Comparison of ENCODE assay signal across 15 cellular contexts in genomic region chr7:2920041-2920440, GRCh38.
DNase-seq lines count a peak whose midpoint lies in the region; ATAC-seq, FAIRE-seq and TF ChIP-seq lines count a peak whose summit lies in the region.
"Had no signal": no experiment of that assay in that cellular context is flagged by ENCODE, and none has a peak within 500 bp of the region (broad histone marks: within the 10 kb centered on the region; RNA-seq: fewer than 3 reads in every experiment).

No MANE protein-coding gene starts in this region.

- TF ChIP-seq POLR2A in GM12878 (IDR thresholded peaks at IDR 0.05; ENCODE audit: low read depth, low read length) = no peak

- no peaks in the 10 kb centered on the region for H3K9me3 Mint-ChIP-seq in activated CD8-positive, alpha-beta T cell treated with anti-CD3 and anti-CD28 coated beads for 36 hours
- H3K9me3 Mint-ChIP-seq in activated CD8-positive, alpha-beta T cell treated with anti-CD3 and anti-CD28 coated beads, Interleukin-2, amount 10 ng/mL, durations not matched to agents 7 days and 5 days (ENCODE audit: insufficient read depth) = peaks cover 6% of the 10 kb centered on the region
- H3K9me3 Mint-ChIP-seq in memory B cell (peaks cover 5% of the 10 kb centered on the region), Caco-2 (ENCODE audit: unreplicated experiment) (peaks cover 15% of the 10 kb centered on the region)
- H3K9me3 Mint-ChIP-seq: CD4-positive, alpha-beta T cell had no signal

- RAD21 ChIA-PET in GM12878 (lab: Charles Lee; ENCODE audit: unreplicated experiment) = no interaction called here

- CTCF ChIA-PET in activated CD8-positive, alpha-beta T cell treated with anti-CD3 and anti-CD28 coated beads for 36 hours (lab: Charles Lee) = interaction anchor here (0.7 kb wide), 1 partner anchor 55 kb away, joined by 3 read pairs; no protein-coding TSS in a partner anchor
- CTCF ChIA-PET in activated CD8-positive, alpha-beta T cell treated with anti-CD3 and anti-CD28 coated beads, Interleukin-2, amount 10 ng/mL, durations not matched to agents 7 days and 5 days (lab: Charles Lee) = interaction anchor here (0.8 kb wide), 1 partner anchor 53 kb away, joined by 3 read pairs; no protein-coding TSS in a partner anchor
- CTCF ChIA-PET in GM12878 (lab: Yijun Ruan, JAX) = no interaction called here
- CTCF ChIA-PET in Caco-2 (lab: Charles Lee) = no interaction called here

- no peak overlapping the region for H3K9ac ChIP-seq in GM12878 (ENCODE audit: control insufficient read depth, insufficient read depth, low read length)

- H3K4me3 Mint-ChIP-seq in activated CD8-positive, alpha-beta T cell treated with anti-CD3 and anti-CD28 coated beads for 36 hours = no peak overlapping the region
- no peak overlapping the region for H3K4me3 Mint-ChIP-seq in activated CD8-positive, alpha-beta T cell treated with anti-CD3 and anti-CD28 coated beads, Interleukin-2, amount 10 ng/mL, durations not matched to agents 7 days and 5 days
- no peak overlapping the region for H3K4me3 Mint-ChIP-seq in memory B cell
- no peak overlapping the region for H3K4me3 Mint-ChIP-seq in Caco-2 (ENCODE audit: unreplicated experiment)
- H3K4me3 Mint-ChIP-seq: B cell; CD4-positive, alpha-beta T cell; IgD-negative memory B cell had no signal

- WGBS in GM12878 (ENCODE audit: insufficient coverage, insufficient replicate concordance, low lambda C conversion rate, missing lambda C conversion rate) = 99% methylated on average over 4 of the region's 4 CpGs

- no peak overlapping the region for H2AFZ ChIP-seq in GM12878 (ENCODE audit: control insufficient read depth, low read depth, low read length)

- peak; percentile 57 for FAIRE-seq in GM19239 (lab: Jason Lieb, UNC)
- no peak for FAIRE-seq in GM12878 (lab: Jason Lieb, UNC)
- FAIRE-seq: GM12891 had no signal

- no peaks in the 10 kb centered on the region for H3K79me2 ChIP-seq in GM12878 (ENCODE audit: control insufficient read depth, insufficient read depth, low read length)

- H3K27me3 Mint-ChIP-seq in activated CD8-positive, alpha-beta T cell treated with anti-CD3 and anti-CD28 coated beads for 36 hours = no peaks in the 10 kb centered on the region
- H3K27me3 Mint-ChIP-seq in activated CD8-positive, alpha-beta T cell treated with anti-CD3 and anti-CD28 coated beads, Interleukin-2, amount 10 ng/mL, durations not matched to agents 7 days and 5 days (ENCODE audit: low read depth) = no peaks in the 10 kb centered on the region
- H3K27me3 Mint-ChIP-seq in memory B cell (no peaks in the 10 kb centered on the region), Caco-2 (ENCODE audit: insufficient read depth, unreplicated experiment) (peaks cover 4% of the 10 kb centered on the region)
- H3K27me3 Mint-ChIP-seq: B cell; CD4-positive, alpha-beta T cell; IgD-negative memory B cell had no signal

- no peaks in the 10 kb centered on the region for H4K20me1 ChIP-seq in GM12878 (ENCODE audit: control insufficient read depth, insufficient read depth)

- H3K27ac ChIP-seq in GM12878 (ENCODE audit: control insufficient read depth, insufficient read depth) = no peak overlapping the region

- H3K4me1 ChIP-seq in GM12878 (ENCODE audit: control insufficient read depth, insufficient read depth, low read length) = no peaks in the 10 kb centered on the region
- peaks cover 6% of the 10 kb centered on the region for H3K4me1 ChIP-seq in Caco-2

- TF ChIP-seq CTCF in activated CD8-positive, alpha-beta T cell treated with anti-CD3 and anti-CD28 coated beads for 36 hours (IDR thresholded peaks at IDR 0.05) = no peak
- TF ChIP-seq CTCF in GM12878 (IDR thresholded peaks at IDR 0.05 in 2 of 3, conservative IDR thresholded peaks at IDR 0.05 in 1 of 3; ENCODE audit: control insufficient read depth in 2 of 3, extremely low read depth in 1 of 3, insufficient read depth in 1 of 3, low read depth in 3 of 3, low read length in 3 of 3) (no peak), Caco-2 (IDR thresholded peaks at IDR 0.05; ENCODE audit: insufficient read depth in 1 of 2, low read depth in 1 of 2, low read length in 1 of 2, severe bottlenecking in 1 of 2, unreplicated experiment in 1 of 2) (no peak)

- no peak overlapping the region for H3K4me2 ChIP-seq in GM12878 (ENCODE audit: control insufficient read depth, insufficient read depth)

- peaks cover 54% of the 10 kb centered on the region for H3K36me3 Mint-ChIP-seq in activated CD8-positive, alpha-beta T cell treated with anti-CD3 and anti-CD28 coated beads for 36 hours (ENCODE audit: low read depth)
- peaks cover 74% of the 10 kb centered on the region for H3K36me3 Mint-ChIP-seq in activated CD8-positive, alpha-beta T cell treated with anti-CD3 and anti-CD28 coated beads, Interleukin-2, amount 10 ng/mL, durations not matched to agents 7 days and 5 days (ENCODE audit: low read depth)
- H3K36me3 Mint-ChIP-seq in memory B cell (peaks cover 45% of the 10 kb centered on the region), Caco-2 (ENCODE audit: insufficient read depth, unreplicated experiment) (no peaks in the 10 kb centered on the region)

- H3K27me3 ChIP-seq in GM12878 (replicated peaks in 1 of 2; ENCODE audit: control insufficient read depth in 2 of 2, insufficient read depth in 2 of 2, low read length in 1 of 2) (no peaks in the 10 kb centered on the region), Caco-2 (replicated peaks; ENCODE audit: control insufficient read depth, insufficient read depth, low read length) (no peaks in the 10 kb centered on the region; the same call in 1 of the 2 replicates)

- no peaks in the 10 kb centered on the region; the same call in 2 of the 3 replicates for H3K9me3 ChIP-seq in GM12878 (replicated peaks; ENCODE audit: control insufficient read depth, insufficient read depth, low read length)
- H3K9me3 ChIP-seq in Caco-2 = no peaks in the 10 kb centered on the region

- SMC1A ChIA-PET in GM12878 (lab: Charles Lee; ENCODE audit: uncharacterized antibody, unreplicated experiment) = interaction anchor here (0.5 kb wide), 1 partner anchor 146 kb away, joined by 4 read pairs; no protein-coding TSS in a partner anchor

- peaks cover 5 to 28% of the 10 kb centered on the region in 2 experiments for H3K36me3 ChIP-seq in GM12878 (ENCODE audit: control insufficient read depth in 2 of 2, insufficient read depth in 2 of 2, low read length in 1 of 2)
- H3K36me3 ChIP-seq in Caco-2 (ENCODE audit: control insufficient read depth, insufficient read depth, low read length) = no peaks in the 10 kb centered on the region

- intact Hi-C loops in activated CD8-positive, alpha-beta T cell treated with anti-CD3 and anti-CD28 coated beads for 36 hours (cut with micrococcal nuclease) = no loop called here
- intact Hi-C loops in GM12878 (cut with micrococcal nuclease; ENCODE audit: unreplicated experiment) (no loop called here), Caco-2 (cut with micrococcal nuclease; ENCODE audit: unreplicated experiment) (no loop called here)

- ATAC-seq in activated CD8-positive, alpha-beta T cell treated with anti-CD3 and anti-CD28 coated beads for 36 hours = no peak
- no peak for ATAC-seq in activated CD8-positive, alpha-beta T cell treated with anti-CD3 and anti-CD28 coated beads, Interleukin-2, amount 10 ng/mL, durations not matched to agents 7 days and 5 days
- ATAC-seq in GM12878 (no peak), memory B cell (ENCODE audit: low read depth) (no peak), GM18909 (IDR thresholded peaks at IDR 0.05; ENCODE audit: poor library complexity, unreplicated experiment) (no peak)

- H3K4me3 ChIP-seq in GM12878 (no peak overlapping the region), Caco-2 (ENCODE audit: low read depth, low read length) (no peak overlapping the region)

- no peak for DNase-seq in activated CD8-positive, alpha-beta T cell treated with anti-CD3 and anti-CD28 coated beads for 36 hours
- DNase-seq in activated CD8-positive, alpha-beta T cell treated with anti-CD3 and anti-CD28 coated beads, Interleukin-2, amount 10 ng/mL, durations not matched to agents 7 days and 5 days = no peak
- DNase-seq in GM19239 (ENCODE audit: insufficient read length, low spot score) = no peak
- DNase-seq in GM12878 (ENCODE audit: low read depth, low spot score) = no peak
- DNase-seq in memory B cell (ENCODE audit: low spot score in 2 of 2) = no peak
- DNase-seq in Caco-2 = no peak
- no peak for DNase-seq in stimulated activated CD4-positive, alpha-beta T cell treated with anti-CD3 and anti-CD28 coated beads, Interleukin-4, amount 100 ng/mL, for 24 hours
- DNase-seq: C1 segment of cervical spinal cord; CD4-positive, alpha-beta T cell; DMS79; HCEC 1CT had no signal

- in situ Hi-C loops in GM12878 (cut with MboI) = no loop called here

- H3K4me1 Mint-ChIP-seq in activated CD8-positive, alpha-beta T cell treated with anti-CD3 and anti-CD28 coated beads for 36 hours (ENCODE audit: low read depth) = no peaks in the 10 kb centered on the region
- H3K4me1 Mint-ChIP-seq in activated CD8-positive, alpha-beta T cell treated with anti-CD3 and anti-CD28 coated beads, Interleukin-2, amount 10 ng/mL, durations not matched to agents 7 days and 5 days (ENCODE audit: low read depth) = no peaks in the 10 kb centered on the region
- H3K4me1 Mint-ChIP-seq in memory B cell (no peaks in the 10 kb centered on the region), Caco-2 (ENCODE audit: low read depth, unreplicated experiment) (no peaks in the 10 kb centered on the region)
- H3K4me1 Mint-ChIP-seq: B cell, IgD-negative memory B cell had no signal

- BruUV-seq in GM12878 (replicated peaks; lab: Mats Ljungman, UMichigan) = TSS peak; percentile 45
- no TSS peak for BruUV-seq in Caco-2 (replicated peaks; lab: Mats Ljungman, UMichigan)

- peak overlapping the region; percentile 60 for H3K27ac Mint-ChIP-seq in activated CD8-positive, alpha-beta T cell treated with anti-CD3 and anti-CD28 coated beads for 36 hours
- no peak overlapping the region for H3K27ac Mint-ChIP-seq in activated CD8-positive, alpha-beta T cell treated with anti-CD3 and anti-CD28 coated beads, Interleukin-2, amount 10 ng/mL, durations not matched to agents 7 days and 5 days
- peak overlapping the region; percentile 15 for H3K27ac Mint-ChIP-seq in memory B cell
- no peak overlapping the region for H3K27ac Mint-ChIP-seq in Caco-2 (ENCODE audit: unreplicated experiment)
- H3K27ac Mint-ChIP-seq: B cell; CD4-positive, alpha-beta T cell; IgD-negative memory B cell had no signal

- POLR2A ChIA-PET in activated CD8-positive, alpha-beta T cell treated with anti-CD3 and anti-CD28 coated beads for 36 hours (lab: Charles Lee) = no interaction called here
- POLR2A ChIA-PET in activated CD8-positive, alpha-beta T cell treated with anti-CD3 and anti-CD28 coated beads, Interleukin-2, amount 10 ng/mL, durations not matched to agents 7 days and 5 days (lab: Charles Lee) = interaction anchor here (1.0 kb wide), 1 partner anchor 124 kb away, joined by 3 read pairs; the partner anchor contains the start of gene CARD11
- POLR2A ChIA-PET in GM12878 (lab: Charles Lee) (interaction anchor here (1.0 kb wide), 1 partner anchor 26 kb away, joined by 4 read pairs; no protein-coding TSS in a partner anchor), Caco-2 (lab: Charles Lee) (no interaction called here)

- TF ChIP-seq RAD21 in GM12878 (IDR thresholded peaks at IDR 0.05; ENCODE audit: insufficient read depth, low read depth, low read length) = no peak

- no peak for TF ChIP-seq EP300 in GM12878 (IDR thresholded peaks at IDR 0.05; ENCODE audit: borderline replicate concordance in 1 of 2, control insufficient read depth in 1 of 2, low read depth in 2 of 2, low read length in 2 of 2)

Comparison
In these comparisons a context has a peak if more than half of its experiments do, and no peak if none do; other contexts are left out.
1. H3K27ac Mint-ChIP-seq: peak in activated CD8-positive, alpha-beta T cell treated with anti-CD3 and anti-CD28 coated beads for 36 hours (single experiment) and memory B cell (single experiment); none in activated CD8-positive, alpha-beta T cell treated with anti-CD3 and anti-CD28 coated beads, Interleukin-2, amount 10 ng/mL, durations not matched to agents 7 days and 5 days (single experiment) and Caco-2 (single experiment).
2. POLR2A ChIA-PET loops: an anchor here in activated CD8-positive, alpha-beta T cell treated with anti-CD3 and anti-CD28 coated beads, Interleukin-2, amount 10 ng/mL, durations not matched to agents 7 days and 5 days (1.0 kb wide) and GM12878 (1.0 kb wide); none called in activated CD8-positive, alpha-beta T cell treated with anti-CD3 and anti-CD28 coated beads for 36 hours and Caco-2.
3. CTCF ChIA-PET loops: an anchor here in activated CD8-positive, alpha-beta T cell treated with anti-CD3 and anti-CD28 coated beads for 36 hours (0.7 kb wide) and activated CD8-positive, alpha-beta T cell treated with anti-CD3 and anti-CD28 coated beads, Interleukin-2, amount 10 ng/mL, durations not matched to agents 7 days and 5 days (0.8 kb wide); none called in GM12878 and Caco-2.